1 cellular context compared by ENCODE assay signal in genomic region chr18:62781262-62781661, GRCh38.
TF ChIP-seq lines count a peak whose summit lies in the region.

No MANE protein-coding gene starts in this region.

TF ChIP-seq in SK-N-SH treated with all-trans-retinoic acid at 6 μM for 48 hours, 23 proteins besides CTCF, POLR2A, EP300 and RAD21 (continued from another document):
- TF ChIP-seq CREB5 (CRISPR knock-in tag; IDR thresholded peaks at IDR 0.05; ENCODE audit: low read depth) (no peak), GLIS3 (CRISPR knock-in tag; IDR thresholded peaks at IDR 0.05) (no peak), PPARA (CRISPR knock-in tag; IDR thresholded peaks at IDR 0.05; ENCODE audit: borderline replicate concordance) (no peak)
